In genomic region chr20:37927410-37928048, GRCh38 we compare ENCODE assay signal across 23 cellular contexts. TPM values are rescaled to one million over a fixed set of nuclear protein-coding genes. Genes with fewer than 3 reads are reported as not detected.
DNase-seq lines count a peak whose midpoint lies in the region; ATAC-seq and TF ChIP-seq lines count a peak whose summit lies in the region.
"Had no signal": no experiment of that assay in that cellular context is flagged by ENCODE, and none has a peak within 500 bp of the region (broad histone marks: within the 10 kb centered on the region; RNA-seq: fewer than 3 reads in every experiment).

No MANE protein-coding gene starts in this region.

- H2BK5ac ChIP-seq in IMR-90 (ENCODE audit: low read depth, low read length, poor library complexity, severe bottlenecking) (no peak overlapping the region), neuronal stem cell (ENCODE audit: low read length) (peak overlapping the region; percentile 19)

- H3K27ac ChIP-seq in IMR-90 (ENCODE audit: insufficient read depth, low read length) (no peak overlapping the region), neuronal stem cell (replicated peaks; ENCODE audit: low read length) (no peak overlapping the region), vagina (no peak overlapping the region)
- H3K27ac ChIP-seq: A549; BLaER1 treated with 17β-estradiol and CSF1 and Interleukin-3, amounts not matched to agents 10 nM and 100 nM had no signal

- H3K27me3 ChIP-seq in IMR-90 (ENCODE audit: control insufficient read depth, insufficient read depth, low read length) (peaks cover 67% of the 10 kb centered on the region), neuronal stem cell (ENCODE audit: control insufficient read depth in 3 of 3, insufficient read depth in 3 of 3, low read depth in 1 of 3, low read length in 3 of 3) (peaks cover 0 to 2% (median 0%) of the 10 kb centered on the region in 3 experiments), vagina (no peaks in the 10 kb centered on the region)
- H3K27me3 ChIP-seq: BE2C; BLaER1 treated with 17β-estradiol and CSF1 and Interleukin-3, amounts not matched to agents 10 nM and 100 nM had no signal

- H4K8ac ChIP-seq in IMR-90 (ENCODE audit: low read depth in 2 of 2, low read length in 2 of 2) (no peak overlapping the region), neuronal stem cell (ENCODE audit: low read depth, low read length) (no peak overlapping the region)

- H3K36me3 ChIP-seq in IMR-90 (ENCODE audit: control insufficient read depth, insufficient read depth, low read length) (no peaks in the 10 kb centered on the region), neuronal stem cell (replicated peaks in 1 of 2; ENCODE audit: control insufficient read depth in 2 of 2, insufficient read depth in 2 of 2, low read length in 2 of 2) (no peaks in the 10 kb centered on the region), vagina (no peaks in the 10 kb centered on the region)
- H3K36me3 ChIP-seq: BE2C; BLaER1 treated with 17β-estradiol and CSF1 and Interleukin-3, amounts not matched to agents 10 nM and 100 nM had no signal

- no peak overlapping the region for H4K5ac ChIP-seq in IMR-90 (ENCODE audit: low read depth, low read length)

- H3K79me1 ChIP-seq in IMR-90 (ENCODE audit: low read depth in 1 of 2, low read length in 2 of 2) = no peaks in the 10 kb centered on the region
- no peaks in the 10 kb centered on the region for H3K79me1 ChIP-seq in neuronal stem cell (ENCODE audit: low read depth, low read length)

- WGBS in IMR-90 (ENCODE audit: extremely low coverage in 2 of 2, insufficient read length in 1 of 2), 2 experiments = no CpG with 5 or more reads among the region's 16 CpGs
- WGBS in neuronal stem cell (ENCODE audit: extremely low coverage in 2 of 2, insufficient read length in 2 of 2, insufficient replicate concordance in 1 of 2), 2 donors = no CpG with 5 or more reads among the region's 16 CpGs

- dilution Hi-C loops in IMR-90 (cut with HindIII; ENCODE audit: low sequenced_read_pairs, unreplicated experiment) = no loop called here

- no peak for TF ChIP-seq POLR2A in IMR-90 (IDR thresholded peaks at IDR 0.05; ENCODE audit: low read depth, low read length)
- no peak for TF ChIP-seq POLR2A in vagina (IDR thresholded peaks at IDR 0.05)

- TF ChIP-seq CTCF in IMR-90 (conservative IDR thresholded peaks at IDR 0.05; ENCODE audit: low read depth, low read length) (no peak), vagina (IDR thresholded peaks at IDR 0.05) (no peak)

- H3K18ac ChIP-seq in IMR-90 (ENCODE audit: low read depth, low read length) (no peak overlapping the region), neuronal stem cell (ENCODE audit: low read length) (no peak overlapping the region)

- H3K4me2 ChIP-seq in IMR-90 (ENCODE audit: low read depth, low read length) = no peak overlapping the region
- H3K4me2 ChIP-seq in neuronal stem cell (ENCODE audit: insufficient read depth, low read length, poor library complexity, severe bottlenecking) = no peak overlapping the region
- H3K4me2 ChIP-seq: A549; BLaER1 treated with 17β-estradiol and CSF1 and Interleukin-3, amounts not matched to agents 10 nM and 100 nM; GM23338 had no signal

- POLR2A ChIA-PET in IMR-90 (lab: Charles Lee; ENCODE audit: unreplicated experiment) = no interaction called here

- BruUV-seq in IMR-90 (replicated peaks; lab: Mats Ljungman, UMichigan) = no TSS peak

- H3K4me3 ChIP-seq in IMR-90 (ENCODE audit: insufficient read depth, low read depth, low read length) (no peak overlapping the region), neuronal stem cell (ENCODE audit: low read length in 2 of 2) (no peak overlapping the region), vagina (no peak overlapping the region)
- H3K4me3 ChIP-seq: A549; BLaER1 treated with 17β-estradiol and CSF1 and Interleukin-3, amounts not matched to agents 10 nM and 100 nM; GM23338 had no signal

- no peak overlapping the region for H3K23ac ChIP-seq in IMR-90 (ENCODE audit: low read depth, low read length)
- H3K23ac ChIP-seq in neuronal stem cell (ENCODE audit: low read depth, low read length, poor library complexity) = no peak overlapping the region

- DNase-seq in CD1c-positive myeloid dendritic cell (ENCODE audit: extremely low spot score) = peak; percentile 31
- no peak for DNase-seq in IMR-90
- no peak for DNase-seq in neuronal stem cell (ENCODE audit: low spot score)
- no peak for DNase-seq in T-helper 1 cell
- no peak for DNase-seq in vagina (ENCODE audit: extremely low spot score in 2 of 2)
- DNase-seq: 8988T; ACHN; AML-193; BE2C; Calu3; CD4-positive, alpha-beta memory T cell; COR-L47; DMS53; DMS79 treated with DMSO at 0.1 percent for 48 hours; GF-D8; H9; HFFc6 had no signal

- no peak overlapping the region for H2BK12ac ChIP-seq in neuronal stem cell (ENCODE audit: low read length)

- H2AK9ac ChIP-seq in IMR-90 (replicated peaks; ENCODE audit: low read depth, low read length, poor library complexity) = peak overlapping the region; percentile 5

- H2BK15ac ChIP-seq in IMR-90 (ENCODE audit: low read depth, low read length) (no peak overlapping the region), neuronal stem cell (ENCODE audit: low read length) (peak overlapping the region; percentile 14)

- CTCF ChIA-PET in IMR-90 (lab: Yijun Ruan, JAX) = no interaction called here

- H3K4ac ChIP-seq in IMR-90 (ENCODE audit: low read depth, low read length) (no peak overlapping the region), neuronal stem cell (ENCODE audit: low read length) (no peak overlapping the region)

- H2BK20ac ChIP-seq in IMR-90 (ENCODE audit: low read depth, low read length) = no peak overlapping the region

- ATAC-seq in IMR-90 (ENCODE audit: low read depth) = no peak
- no peak for ATAC-seq in HG02798 (IDR thresholded peaks at IDR 0.05; ENCODE audit: poor library complexity, unreplicated experiment)
- ATAC-seq: A549, GM23338, HCT116 had no signal

- TF ChIP-seq RAD21 in IMR-90 (IDR thresholded peaks at IDR 0.05; ENCODE audit: low read length) = no peak

- no peak overlapping the region for H3K9ac ChIP-seq in IMR-90 (ENCODE audit: low read depth, low read length)
- H3K9ac ChIP-seq in neuronal stem cell (ENCODE audit: low read depth, low read length, poor library complexity) = peak overlapping the region; percentile 2
- H3K9ac ChIP-seq: BLaER1 treated with 17β-estradiol and CSF1 and Interleukin-3, amounts not matched to agents 10 nM and 100 nM had no signal

- H2AFZ ChIP-seq in IMR-90 (replicated peaks; ENCODE audit: low read length, poor library complexity) (no peak overlapping the region), neuronal stem cell (ENCODE audit: low read length) (no peak overlapping the region)
- H2AFZ ChIP-seq: GM23338 had no signal

- no peaks in the 10 kb centered on the region for H3K4me1 ChIP-seq in IMR-90 (ENCODE audit: control insufficient read depth, insufficient read depth, low read length)
- H3K4me1 ChIP-seq in neuronal stem cell (ENCODE audit: control insufficient read depth in 2 of 2, insufficient read depth in 1 of 2, low read depth in 1 of 2, low read length in 2 of 2) = peaks cover 0 to 4% of the 10 kb centered on the region in 2 donors
- H3K4me1 ChIP-seq in vagina = no peaks in the 10 kb centered on the region
- H3K4me1 ChIP-seq: A549, BE2C had no signal

- H3K14ac ChIP-seq in IMR-90 (replicated peaks; ENCODE audit: low read depth, low read length) (no peak overlapping the region), neuronal stem cell (ENCODE audit: low read length) (no peak overlapping the region)

- H3K9me1 ChIP-seq in IMR-90 (ENCODE audit: insufficient read depth, low read length) = no peaks in the 10 kb centered on the region

- no peak overlapping the region for H2BK120ac ChIP-seq in IMR-90 (ENCODE audit: low read depth, low read length)
- H2BK120ac ChIP-seq in neuronal stem cell (ENCODE audit: low read depth, low read length) = no peak overlapping the region

- H4K91ac ChIP-seq in IMR-90 (ENCODE audit: insufficient read depth, low read depth, low read length) (no peak overlapping the region), neuronal stem cell (ENCODE audit: low read depth, low read length, poor library complexity) (no peak overlapping the region)

- no peak overlapping the region for H3K56ac ChIP-seq in IMR-90 (ENCODE audit: extremely low read depth, insufficient read depth, low read length)

- in situ Hi-C loops in IMR-90 (cut with MboI; ENCODE audit: low sequenced_read_pairs) = no loop called here

- H3K9me3 ChIP-seq in IMR-90 (ENCODE audit: control insufficient read depth, insufficient read depth, low read length) (no peaks in the 10 kb centered on the region), neuronal stem cell (replicated peaks in 1 of 2; ENCODE audit: control insufficient read depth in 2 of 2, insufficient read depth in 1 of 2, low read depth in 1 of 2, low read length in 2 of 2) (no peaks in the 10 kb centered on the region), vagina (no peaks in the 10 kb centered on the region)
- H3K9me3 ChIP-seq: A549; BE2C; BLaER1 treated with 17β-estradiol and CSF1 and Interleukin-3, amounts not matched to agents 10 nM and 100 nM had no signal

- no peak overlapping the region for H2AK5ac ChIP-seq in IMR-90 (ENCODE audit: low read depth, low read length)
- peak overlapping the region; percentile 69 for H2AK5ac ChIP-seq in neuronal stem cell (ENCODE audit: low read depth, low read length)

- intact Hi-C loops in IMR-90 (cut with micrococcal nuclease) (no loop called here), vagina (cut with DNase I) (no loop called here)

- H4K20me1 ChIP-seq in IMR-90 (ENCODE audit: insufficient read depth, low read length) = no peaks in the 10 kb centered on the region
- H4K20me1 ChIP-seq: BLaER1 treated with 17β-estradiol and CSF1 and Interleukin-3, amounts not matched to agents 10 nM and 100 nM had no signal

TF ChIP-seq in IMR-90, 13 proteins besides CTCF, POLR2A, EP300 and RAD21:
- TF ChIP-seq RCOR1 (IDR thresholded peaks at IDR 0.05; ENCODE audit: insufficient replicate concordance, low read length) = no peak
- no peak for TF ChIP-seq NFE2L2 (IDR thresholded peaks at IDR 0.05; ENCODE audit: low read depth, low read length)
- TF ChIP-seq USF2 (IDR thresholded peaks at IDR 0.05; ENCODE audit: low read depth, low read length) = no peak

RNA-seq across cellular contexts. Expression of gene VSTM2L, which starts 24.6 kb away (rescaled TPM):
- total RNA-seq in IMR-90 (2012; rRNA removed) = under 0.01 and 0.18 TPM in 2 replicates
- 0.19 and 0.57 TPM in 2 replicates for polyA plus RNA-seq in IMR-90 (2012; rRNA removed)
- polyA plus RNA-seq in IMR-90 (2012; cell fraction: cytosol; rRNA removed) = 0.41 and 0.70 TPM in 2 replicates
- 0.18 and 0.34 TPM in 2 replicates for polyA plus RNA-seq in IMR-90 (2012; cell fraction: nucleus; rRNA removed; ENCODE audit: low replicate concordance)
- polyA plus RNA-seq in neuronal stem cell (2013, experiment 1 of 2) = 9.1 TPM
- 8.0 TPM for polyA plus RNA-seq in neuronal stem cell (2013, experiment 2 of 2)
- total RNA-seq in vagina = not detected
- total RNA-seq: CD4-positive, alpha-beta memory T cell had no signal
- polyA plus RNA-seq: CD14-positive monocyte; CD4-positive, alpha-beta memory T cell had no signal
